Comparison of ENCODE assay signal across 34 cellular contexts in genomic region chr13:69997061-69997460, GRCh38.
"Had no signal": no experiment of that assay in that cellular context is flagged by ENCODE, and none has a peak within 500 bp of the region (broad histone marks: within the 10 kb centered on the region; RNA-seq: fewer than 3 reads in every experiment).

No MANE protein-coding gene starts in this region.

- DNase-seq: Kasumi-1, MG63, MM.1S, MV-4-11, NCI-H1048, NCI-H1092, NCI-H1092 treated with DMSO at 0.1 percent for 48 hours, NCI-H1105, NCI-H1105 treated with DMSO at 0.1 percent for 48 hours, NCI-H1417, NCI-H1417 treated with DMSO at 0.1 percent for 48 hours, NCI-H1436, NCI-H1436 treated with DMSO at 0.1 percent for 48 hours, NCI-H146, NCI-H1694, NCI-H1694 treated with DMSO at 0.1 percent for 48 hours, NCI-H187, NCI-H187 treated with DMSO at 0.1 percent for 48 hours, NCI-H1930, NCI-H2029, NCI-H2029 treated with DMSO at 0.1 percent for 48 hours, NCI-H2081, NCI-H2081 treated with DMSO at 0.1 percent for 48 hours, NCI-H2107, NCI-H2171, NCI-H2171 treated with DMSO at 0.1 percent for 48 hours, NCI-H2227 treated with DMSO at 0.1 percent for 48 hours, NCI-H226, NCI-H345, NCI-H446, NCI-H446 treated with DMSO at 0.1 percent for 48 hours, NCI-H510A, NCI-H510A treated with DMSO at 0.1 percent for 48 hours had no signal

- H3K4me2 ChIP-seq: KMS-11 had no signal

- H3K9ac ChIP-seq: KMS-11 had no signal

- H3K4me3 ChIP-seq: MG63 had no signal

- H3K36me3 ChIP-seq: MG63 had no signal

- H3K9me3 ChIP-seq: MG63 had no signal

- H3K27ac ChIP-seq: KMS-11 had no signal

- H3K27me3 ChIP-seq: MG63 had no signal
